ENCODE assay signal across 23 cellular contexts in the genomic region with DNA sequence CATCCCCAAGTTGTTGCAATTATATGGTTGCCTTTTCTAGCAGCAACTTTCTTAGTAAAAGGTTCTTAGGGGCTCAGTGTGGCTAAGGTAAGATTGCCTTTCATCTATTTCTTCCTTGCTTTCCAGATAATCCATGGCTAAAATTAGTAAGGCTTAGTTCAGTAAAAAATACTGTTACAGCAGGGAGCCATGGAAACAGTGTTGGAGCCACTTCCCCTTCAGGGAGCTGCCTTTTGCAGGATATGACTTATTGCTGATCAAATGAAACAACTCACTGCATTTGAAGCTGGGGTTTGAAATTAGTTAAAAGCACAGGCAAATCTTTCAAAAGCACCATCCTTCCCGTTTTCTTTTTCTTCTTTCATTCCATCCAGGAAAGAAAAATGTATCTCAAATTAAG.
"Had no signal": no experiment of that assay in that cellular context is flagged by ENCODE, and none has a peak within 500 bp of the region (broad histone marks: within the 10 kb centered on the region; RNA-seq: fewer than 3 reads in every experiment).

No MANE protein-coding gene starts in this region.

- FAIRE-seq: bronchial epithelial cell, K562, RCC 7860, TTC549 had no signal

- H3K4me3 ChIP-seq: K562 had no signal

- DNase-seq: activated B cell treated with CpG ODN at 0.5 μM for 24 hours; activated CD4-positive, alpha-beta T cell treated with anti-CD3 and anti-CD28 coated beads for 1 hour; activated CD4-positive, alpha-beta T cell treated with anti-CD3 and anti-CD28 coated beads, Interleukin-2, amount 10 ng/mL, durations not matched to agents 24 days and 14 days; activated CD4-positive, alpha-beta T cell treated with anti-CD3 and anti-CD28 coated beads, Interleukin-2, amount 50 U/mL, for 48 hours; activated CD8-positive, alpha-beta memory T cell treated with anti-CD3 and anti-CD28 coated beads, Interleukin-2, amount 10 ng/mL, durations not matched to agents 7 days and 5 days; activated effector memory CD4-positive, alpha-beta T cell treated with Interleukin-2 at 50 U/mL for 16 hours; activated naive CD4-positive, alpha-beta T cell; activated T-cell treated with anti-CD3 and anti-CD28 coated beads, Interleukin-2, amount 50 U/mL, for 24 hours; aorta; Karpas-422; NCI-H1092 treated with DMSO at 0.1 percent for 48 hours; NCI-H1417 treated with DMSO at 0.1 percent for 48 hours; NCI-H1694; NCI-H2029 treated with DMSO at 0.1 percent for 48 hours; NCI-H345; NCI-H510A; NCI-H526 treated with DMSO at 0.1 percent for 48 hours; PC-3; SHP77 treated with DMSO at 0.1 percent for 48 hours had no signal
